In the genomic region with DNA sequence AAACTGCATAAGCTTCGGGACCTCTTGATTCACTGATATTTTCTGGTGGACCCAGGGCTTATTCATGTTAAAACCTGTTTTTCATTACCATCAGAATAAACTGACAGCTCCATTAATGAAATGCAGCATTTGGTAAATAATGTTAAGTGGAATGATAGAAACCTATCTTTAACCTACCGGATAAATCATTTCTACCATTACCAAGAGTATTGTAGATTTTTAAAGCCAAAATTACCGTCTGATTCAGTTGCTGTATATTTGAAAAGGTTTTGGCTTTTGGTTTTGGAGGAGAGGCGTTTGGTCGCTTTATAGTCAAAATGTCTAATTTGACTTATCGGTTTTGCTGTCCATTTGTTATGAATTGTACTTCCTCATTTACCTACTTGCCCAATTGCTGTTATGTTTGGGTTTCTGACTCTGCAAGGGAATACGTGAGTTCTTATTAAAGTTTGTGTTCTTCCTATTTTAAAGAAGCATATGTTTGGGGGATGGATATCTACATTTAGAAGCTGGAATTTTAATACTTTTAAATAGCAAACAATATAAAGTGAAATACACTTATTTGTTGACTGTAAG, we compare ENCODE assay signal across 1 cellular context.
TF ChIP-seq lines count a peak whose summit lies in the region.

No MANE protein-coding gene starts in this region.

TF ChIP-seq in liver, 16 proteins besides CTCF, POLR2A, EP300 and RAD21 (continued from another document):
- TF ChIP-seq, protein P1, sequence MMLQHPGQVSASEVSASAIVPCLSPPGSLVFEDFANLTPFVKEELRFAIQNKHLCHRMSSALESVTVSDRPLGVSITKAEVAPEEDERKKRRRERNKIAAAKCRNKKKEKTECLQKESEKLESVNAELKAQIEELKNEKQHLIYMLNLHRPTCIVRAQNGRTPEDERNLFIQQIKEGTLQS (IDR thresholded peaks at IDR 0.05), result no peak
- no peak for TF ChIP-seq FOXA1 (IDR thresholded peaks at IDR 0.05)
